ENCODE assay signal across 8 cellular contexts in the genomic region with DNA sequence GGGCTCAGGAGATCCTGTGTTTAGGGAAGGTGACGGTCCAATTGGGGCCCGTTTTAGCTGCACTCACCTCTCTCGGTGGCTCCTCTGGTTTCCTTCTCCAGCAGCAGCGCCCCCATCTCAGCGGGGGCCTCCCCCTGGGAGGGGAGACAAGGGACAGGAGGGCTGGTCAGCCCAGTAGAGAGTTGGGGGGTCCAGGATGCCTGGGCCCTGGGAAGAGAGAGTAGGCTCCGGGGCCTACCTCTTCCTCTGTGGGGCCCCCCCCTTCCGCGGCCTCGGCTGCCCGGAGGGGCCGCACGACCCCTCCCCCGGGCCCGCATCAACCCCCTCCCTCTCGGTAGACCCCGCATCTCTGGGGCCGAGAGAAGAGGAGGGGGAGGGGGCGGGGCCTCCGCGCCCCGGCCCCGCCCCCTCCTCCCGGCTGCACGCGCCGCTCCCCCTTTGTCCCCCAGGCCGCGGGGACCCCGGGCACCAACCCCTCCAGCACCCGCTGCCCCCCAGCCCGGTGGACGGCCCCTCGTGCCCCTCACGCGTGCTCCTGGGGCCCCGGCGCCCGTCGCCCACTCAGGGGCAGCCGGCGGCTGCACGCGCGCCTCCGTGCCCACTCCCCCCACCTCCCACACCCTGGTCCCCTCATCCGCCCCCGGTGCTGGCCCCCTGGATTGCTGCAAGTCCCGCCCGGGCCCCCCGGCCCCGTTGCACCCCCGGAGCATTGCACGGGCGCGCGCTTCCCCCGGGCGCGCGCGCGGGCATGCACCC. TPM values are rescaled to one million over a fixed set of nuclear protein-coding genes. Genes with fewer than 3 reads are reported as not detected.
DNase-seq lines count a peak whose midpoint lies in the region; ATAC-seq and TF ChIP-seq lines count a peak whose summit lies in the region.

No MANE protein-coding gene starts in this region.

- peak overlapping the region; percentile 82 for H3K27ac ChIP-seq in A673 (ENCODE audit: low read depth, low read length, poor library complexity, severe bottlenecking)
- H3K27ac ChIP-seq in angular gyrus (ENCODE audit: low read depth, low read length) = peak overlapping the region; percentile 88
- H3K27ac ChIP-seq in left lung = peak overlapping the region; percentile 33 to 66
- peak overlapping the region; percentile 46 to 73 for H3K27ac ChIP-seq in thoracic aorta

- H3K4me3 ChIP-seq in A673 (ENCODE audit: low read depth, low read length, poor library complexity, severe bottlenecking) (peak overlapping the region; percentile 83), left lung (peak overlapping the region; percentile 71 to 93), thoracic aorta (peak overlapping the region; percentile 92)

- H3K4me1 ChIP-seq in A673 (ENCODE audit: insufficient read depth, low read length, poor library complexity, severe bottlenecking) (peaks cover 22% of the 10 kb centered on the region), left lung (peaks cover 15 to 39% of the 10 kb centered on the region in 2 donors), thoracic aorta (ENCODE audit: control insufficient read depth in 1 of 2, low read depth in 2 of 2) (peaks cover 10 to 23% of the 10 kb centered on the region in 2 donors)

- no peaks in the 10 kb centered on the region for H3K9me3 ChIP-seq in A673 (ENCODE audit: low read depth, low read length, poor library complexity, severe bottlenecking)
- H3K9me3 ChIP-seq in left lung = no peaks in the 10 kb centered on the region
- no peaks in the 10 kb centered on the region for H3K9me3 ChIP-seq in thoracic aorta

- peaks cover 39% of the 10 kb centered on the region for H3K36me3 ChIP-seq in A673 (ENCODE audit: insufficient read depth, low read length, poor library complexity, severe bottlenecking)
- H3K36me3 ChIP-seq in left lung = peaks cover 0 to 36% of the 10 kb centered on the region in 2 donors
- peaks cover 19% of the 10 kb centered on the region for H3K36me3 ChIP-seq in thoracic aorta

- POLR2A ChIA-PET in A673 (lab: Charles Lee; ENCODE audit: low non-redundant PET) = no interaction called here

- ATAC-seq in HG02798 (IDR thresholded peaks at IDR 0.05; ENCODE audit: poor library complexity, unreplicated experiment) (peak; percentile 4), left lung (no peak), thoracic aorta (ENCODE audit: insufficient number of reproducible peaks, low FRiP score, low read depth) (no peak), GM19452 (IDR thresholded peaks at IDR 0.05; ENCODE audit: unreplicated experiment) (no peak), sciatic nerve (no peak), GM19035 (IDR thresholded peaks at IDR 0.05; ENCODE audit: unreplicated experiment) (no peak)

- TF ChIP-seq CTCF in A673 (conservative IDR thresholded peaks at IDR 0.05; ENCODE audit: low read depth, low read length) (no peak), left lung (IDR thresholded peaks at IDR 0.05) (no peak), thoracic aorta (IDR thresholded peaks at IDR 0.05) (no peak)

- BruUV-seq in A673 (replicated peaks; lab: Mats Ljungman, UMichigan) = no TSS peak

- no peaks in the 10 kb centered on the region for H3K27me3 ChIP-seq in A673 (replicated peaks; ENCODE audit: insufficient read depth, low read depth, low read length, poor library complexity)
- no peaks in the 10 kb centered on the region for H3K27me3 ChIP-seq in left lung
- no peaks in the 10 kb centered on the region for H3K27me3 ChIP-seq in thoracic aorta (replicated peaks; ENCODE audit: insufficient read depth)

- DNase-seq in A673 (ENCODE audit: low spot score) = no peak
- no peak for DNase-seq in left lung
- no peak for DNase-seq in thoracic aorta (ENCODE audit: low spot score)
- no peak for DNase-seq in sciatic nerve (ENCODE audit: low spot score)

- intact Hi-C loops in A673 (cut with micrococcal nuclease; ENCODE audit: unreplicated experiment) = loop anchor here (10.0 kb wide), 1 partner anchor 352 kb away; a partner anchor contains a TSS
- intact Hi-C loops in left lung (cut with DNase I) = no loop called here
- intact Hi-C loops in sciatic nerve (cut with DNase I) = loop anchor here (10.0 kb wide), 1 partner anchor 162 kb away; a partner anchor contains a TSS

- CTCF ChIA-PET in A673 (lab: Charles Lee) = interaction anchor here (0.9 kb wide), 1 partner anchor 9 kb away, joined by 4 read pairs; no protein-coding TSS in a partner anchor

RNA-seq across cellular contexts. Expression of a gene that starts 0.5 kb away (rescaled TPM):
- total RNA-seq in A673 (2021) (117 TPM in 2 replicates), left lung (10 to 100 TPM; 41.0 to 42.3 TPM), thoracic aorta (10 to 100 TPM; 19.5 to 33.2 TPM), sciatic nerve (49.4 TPM)

RNA-seq across cellular contexts. Expression of a gene that starts 4.9 kb away (rescaled TPM):
- total RNA-seq in A673 (2021) (21.3 and 25.5 TPM in 2 replicates), left lung (1 to 10 TPM; 4.8 to 6.5 TPM), thoracic aorta (1 to 10 TPM in 1 of 2 donors, not detected in 1; 1.6 TPM), sciatic nerve (8.4 TPM)

RNA-seq across cellular contexts. Expression of a gene that starts 18.2 kb away (rescaled TPM):
- total RNA-seq in A673 (2021) (not detected in 2 replicates), left lung (10 to 100 TPM; 37.5 to 78.8 TPM), thoracic aorta (1 to 10 TPM in 1 of 2 donors, not detected in 1; 5.8 TPM), sciatic nerve (2.1 TPM)

RNA-seq across cellular contexts. Expression of a gene that starts 30.5 kb away (rescaled TPM):
- total RNA-seq in A673 (2021) (0.56 and 1.2 TPM in 2 replicates), left lung (100 to 1,000 TPM; 181 to 192 TPM), thoracic aorta (10 to 100 TPM; 13.8 to 40.2 TPM), sciatic nerve (25.0 TPM)

RNA-seq across cellular contexts. Expression of a gene that starts 34.4 kb away (rescaled TPM):
- total RNA-seq in A673 (2021) (28.5 and 34.3 TPM in 2 replicates), left lung (100 to 1,000 TPM in 1 of 2 donors, 10 to 100 TPM in 1; 90.4 to 106 TPM), thoracic aorta (10 to 100 TPM; 26.0 to 35.2 TPM), sciatic nerve (22.1 TPM)

Comparison
In these comparisons a context has a peak if more than half of its experiments do, and no peak if none do; other contexts are left out.
1. RNA of a gene that starts 18.2 kb away (total RNA-seq): 37.5 to 78.8 TPM in left lung; 5.8 TPM in thoracic aorta, 2.1 TPM in sciatic nerve (single experiment) and not detected in A673; every median in the first group is over 4 times any median in the second.
2. intact Hi-C loops: an anchor here in A673 (10.0 kb wide) and sciatic nerve (10.0 kb wide); none called in left lung.
3. Peak in every context shown above with its lines, with median percentiles within 50 percentile points of each other: H3K27ac ChIP-seq and H3K4me3 ChIP-seq.